In the genomic region with DNA sequence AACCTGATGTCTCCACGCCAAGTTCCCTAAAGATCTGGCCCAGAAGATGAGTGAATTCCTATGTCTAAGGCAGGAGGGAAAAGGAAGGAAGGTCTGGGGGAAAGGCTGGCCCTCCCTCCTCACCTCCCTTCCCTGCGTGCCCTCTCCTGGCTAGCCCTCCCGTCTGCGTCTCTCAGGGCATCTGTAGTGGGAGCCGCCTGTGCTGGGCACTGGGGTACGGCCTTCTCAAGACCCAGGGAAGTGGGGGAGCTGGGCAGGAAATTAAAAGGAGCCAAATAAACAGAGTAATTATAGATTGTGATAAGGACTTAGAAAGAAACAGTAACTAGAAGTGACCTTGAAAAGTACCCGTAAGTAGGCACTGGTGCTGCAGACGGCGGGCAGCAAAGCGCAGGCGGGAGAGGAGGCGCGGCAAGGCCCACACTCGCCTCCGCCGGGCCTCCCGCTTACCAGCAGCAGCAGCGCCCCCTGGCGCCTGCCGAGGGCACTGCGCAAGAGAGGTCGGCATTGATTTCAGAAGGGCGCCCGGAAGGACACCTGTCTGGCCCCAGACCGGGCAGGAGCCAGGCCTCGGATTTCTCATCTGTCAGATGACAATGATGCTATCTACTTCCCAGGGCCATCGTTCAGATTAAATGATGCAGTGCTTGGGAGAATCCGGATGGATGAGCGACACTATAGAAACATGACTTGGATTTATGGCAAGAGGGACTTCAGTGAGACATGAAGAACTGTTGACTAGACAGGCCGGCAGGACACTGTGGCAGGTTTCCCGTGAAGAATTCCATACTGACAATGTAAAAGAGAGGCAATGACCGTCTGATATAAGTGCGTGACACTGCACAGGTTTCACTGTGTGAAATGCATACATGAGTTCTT, we compare ENCODE assay signal across 1 cellular context.
TF ChIP-seq lines count a peak whose summit lies in the region.

No MANE protein-coding gene starts in this region.

TF ChIP-seq in K562, 482 proteins besides CTCF, POLR2A, EP300 and RAD21 (continued from another document):
- TF ChIP-seq, protein P1, sequence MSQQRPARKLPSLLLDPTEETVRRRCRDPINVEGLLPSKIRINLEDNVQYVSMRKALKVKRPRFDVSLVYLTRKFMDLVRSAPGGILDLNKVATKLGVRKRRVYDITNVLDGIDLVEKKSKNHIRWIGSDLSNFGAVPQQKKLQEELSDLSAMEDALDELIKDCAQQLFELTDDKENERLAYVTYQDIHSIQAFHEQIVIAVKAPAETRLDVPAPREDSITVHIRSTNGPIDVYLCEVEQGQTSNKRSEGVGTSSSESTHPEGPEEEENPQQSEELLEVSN (IDR thresholded peaks at IDR 0.05; ENCODE audit: borderline replicate concordance in 1 of 2, extremely low read depth in 1 of 2, insufficient read depth in 1 of 2, insufficient read length in 1 of 2, low read depth in 1 of 2, low read length in 1 of 2, poor library complexity in 1 of 2, severe bottlenecking in 1 of 2), result peak in 1 of 2 experiments; percentile 32
- TF ChIP-seq, protein P2, sequence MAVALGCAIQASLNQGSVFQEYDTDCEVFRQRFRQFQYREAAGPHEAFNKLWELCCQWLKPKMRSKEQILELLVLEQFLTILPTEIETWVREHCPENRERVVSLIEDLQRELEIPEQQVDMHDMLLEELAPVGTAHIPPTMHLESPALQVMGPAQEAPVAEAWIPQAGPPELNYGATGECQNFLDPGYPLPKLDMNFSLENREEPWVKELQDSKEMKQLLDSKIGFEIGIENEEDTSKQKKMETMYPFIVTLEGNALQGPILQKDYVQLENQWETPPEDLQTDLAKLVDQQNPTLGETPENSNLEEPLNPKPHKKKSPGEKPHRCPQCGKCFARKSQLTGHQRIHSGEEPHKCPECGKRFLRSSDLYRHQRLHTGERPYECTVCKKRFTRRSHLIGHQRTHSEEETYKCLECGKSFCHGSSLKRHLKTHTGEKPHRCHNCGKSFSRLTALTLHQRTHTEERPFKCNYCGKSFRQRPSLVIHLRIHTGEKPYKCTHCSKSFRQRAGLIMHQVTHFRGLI (CRISPR knock-in tag; IDR thresholded peaks at IDR 0.05), result no peak
- 0 out of 2 replicates have a peak, but pooled peaks have one; percentile 18 for TF ChIP-seq RB1 (IDR thresholded peaks at IDR 0.05; ENCODE audit: low read depth)
- TF ChIP-seq NRF1 (conservative IDR thresholded peaks at IDR 0.05 in 1 of 2, IDR thresholded peaks at IDR 0.05 in 1 of 2), result peak; percentile 38 to 51; a peak in 3 of 4 replicates
- TF ChIP-seq SMC3 (conservative IDR thresholded peaks at IDR 0.05; ENCODE audit: insufficient read depth, low read depth, low read length), result peak; percentile 49; the same call in 1 of the 2 replicates
